In the genomic region with DNA sequence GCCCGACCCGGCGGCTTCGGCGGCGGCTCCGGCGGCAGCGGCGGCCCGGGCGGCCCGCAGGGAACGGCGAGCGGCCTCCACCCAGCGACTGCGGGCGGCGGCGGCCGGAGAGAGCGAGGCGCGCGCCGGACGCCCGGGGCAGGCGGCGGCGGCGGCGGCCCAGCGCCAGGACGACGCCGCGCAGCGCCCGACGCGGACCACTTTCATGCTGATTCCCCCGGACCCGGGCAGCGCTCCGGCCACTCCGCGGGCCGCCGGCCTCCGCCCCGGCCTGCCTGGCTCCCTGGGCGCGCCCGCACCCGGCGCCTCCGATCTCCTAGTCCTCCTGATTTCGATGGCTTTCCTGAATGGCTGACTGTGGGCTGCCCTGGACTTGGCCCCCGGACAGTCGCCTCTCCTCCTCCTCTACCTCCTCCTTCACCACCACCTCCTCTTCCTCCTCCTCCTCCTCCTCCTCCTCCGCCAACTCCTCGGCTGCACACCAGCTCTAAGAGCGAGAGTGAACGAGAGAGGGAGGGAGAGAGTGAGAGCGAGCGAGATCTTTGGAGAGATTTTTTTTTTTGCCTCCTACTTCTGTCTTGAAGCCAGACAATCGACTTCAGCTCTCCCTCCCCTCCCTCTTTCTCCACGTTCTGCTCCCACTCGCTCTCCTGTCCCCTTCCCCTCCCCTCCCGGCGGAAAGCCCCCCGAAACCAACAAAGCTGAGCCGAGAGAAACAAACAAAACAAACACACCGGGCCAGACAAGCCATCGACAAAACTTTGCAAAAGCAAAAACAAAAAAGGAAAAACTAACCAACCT, we compare ENCODE assay signal across 2 cellular contexts.
TF ChIP-seq lines count a peak whose summit lies in the region.

No MANE protein-coding gene starts in this region.

TF ChIP-seq in H1, 55 proteins besides CTCF, POLR2A, EP300 and RAD21:
- TF ChIP-seq RBBP5 (IDR thresholded peaks at IDR 0.05; ENCODE audit: borderline replicate concordance, low read depth, low read length): no peak
- 0 out of 2 replicates have a peak, but pooled peaks have one; percentile 86 for TF ChIP-seq CBX8 (IDR thresholded peaks at IDR 0.05; ENCODE audit: borderline replicate concordance, low read depth, low read length)
- peak; percentile 51 for TF ChIP-seq SUZ12 (IDR thresholded peaks at IDR 0.05; ENCODE audit: low read length)
- TF ChIP-seq RNF2 (IDR thresholded peaks at IDR 0.05; ENCODE audit: borderline replicate concordance, low read depth, low read length, missing control alignments, poor library complexity, severe bottlenecking): peak; percentile 93
- TF ChIP-seq EZH2 (IDR thresholded peaks at IDR 0.05; ENCODE audit: low read depth, low read length, severe bottlenecking): peak; percentile 81
- TF ChIP-seq GTF2F1 (IDR thresholded peaks at IDR 0.05; ENCODE audit: borderline replicate concordance, low read depth, low read length): no peak
- peak; percentile 50 for TF ChIP-seq ASH2L (IDR thresholded peaks at IDR 0.05; ENCODE audit: low read length)
- no peak for TF ChIP-seq CHD1 (IDR thresholded peaks at IDR 0.05; ENCODE audit: low read depth, low read length)
- TF ChIP-seq KDM4A (IDR thresholded peaks at IDR 0.05; ENCODE audit: low read depth, low read length, severe bottlenecking): peak; percentile 57
- TF ChIP-seq CTBP2 (IDR thresholded peaks at IDR 0.05; ENCODE audit: borderline replicate concordance, insufficient read depth, insufficient read length, low read length): peak; percentile 28
- TF ChIP-seq KDM5A (IDR thresholded peaks at IDR 0.05; ENCODE audit: low read length): no peak

TF ChIP-seq in GM12891, 5 proteins besides CTCF, POLR2A, EP300 and RAD21 (continued from another document):
- TF ChIP-seq PAX5 (IDR thresholded peaks at IDR 0.05; ENCODE audit: insufficient read depth, low read length, severe bottlenecking) (no peak), POLR2AphosphoS5 (IDR thresholded peaks at IDR 0.05; ENCODE audit: low read depth, low read length) (no peak), POU2F2 (IDR thresholded peaks at IDR 0.05; ENCODE audit: low read depth, low read length) (no peak), SPI1 (IDR thresholded peaks at IDR 0.05; ENCODE audit: low read depth, low read length) (no peak)
